ENCODE assay signal across 15 cellular contexts in the genomic region with DNA sequence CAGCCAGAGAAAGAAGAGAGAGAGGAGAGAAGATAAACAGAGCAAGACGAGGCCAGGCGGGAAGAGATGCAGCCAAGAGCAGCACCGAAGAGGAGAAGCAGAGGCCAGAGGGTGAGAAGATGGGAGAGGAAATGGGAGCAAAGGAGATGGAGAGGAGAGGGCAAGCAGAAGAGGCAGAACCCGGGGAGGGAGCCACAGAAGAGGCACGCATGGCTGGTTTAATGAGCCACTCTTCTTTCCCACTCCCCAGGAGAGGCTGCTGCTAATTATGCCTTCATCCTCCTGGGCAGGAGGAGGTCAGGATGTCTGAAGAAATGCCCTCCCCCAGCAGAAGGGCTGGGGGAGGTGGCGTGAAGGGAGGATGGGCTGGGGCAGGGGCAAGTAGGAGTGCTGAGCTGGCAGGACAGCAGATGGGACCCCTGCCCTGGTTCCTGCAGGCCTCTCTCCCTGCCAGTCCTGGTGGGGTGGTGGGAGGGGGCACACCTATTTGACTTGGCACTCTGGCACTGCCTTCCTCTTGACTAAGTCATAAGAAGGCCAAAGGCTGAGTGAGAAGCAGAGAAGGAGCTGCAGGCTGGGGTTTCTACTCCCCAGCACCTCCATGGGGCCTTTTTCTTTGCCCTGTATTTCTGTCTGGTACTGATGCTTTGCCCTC. TPM values are rescaled to one million over a fixed set of nuclear protein-coding genes. Genes with fewer than 3 reads are reported as not detected.
DNase-seq lines count a peak whose midpoint lies in the region; ATAC-seq and TF ChIP-seq lines count a peak whose summit lies in the region.
"Had no signal": no experiment of that assay in that cellular context is flagged by ENCODE, and none has a peak within 500 bp of the region (broad histone marks: within the 10 kb centered on the region; RNA-seq: fewer than 3 reads in every experiment).

No MANE protein-coding gene starts in this region.

- TF ChIP-seq CTCF in HEK293 (tag by site-specific recombination; IDR thresholded peaks at IDR 0.05) (no peak), stomach (IDR thresholded peaks at IDR 0.05) (no peak), spleen (IDR thresholded peaks at IDR 0.05 in 8 of 11, conservative IDR thresholded peaks at IDR 0.05 in 3 of 11) (no peak)

- TF ChIP-seq POLR2A in stomach (IDR thresholded peaks at IDR 0.05) (no peak), spleen (IDR thresholded peaks at IDR 0.05) (no peak)

- H3K27me3 ChIP-seq in adipocyte (replicated peaks; ENCODE audit: control insufficient read depth, insufficient read depth, low read length) (no peaks in the 10 kb centered on the region), stomach (no peaks in the 10 kb centered on the region), spleen (replicated peaks in 1 of 7) (peaks cover 0 to 5% (median 0%) of the 10 kb centered on the region in 7 donors)
- H3K27me3 ChIP-seq: hepatocyte had no signal

- POLR2A ChIA-PET in HEK293 (lab: Yijun Ruan, JAX), result no interaction called here

- H3K4me1 ChIP-seq in HEK293 (ENCODE audit: control insufficient read depth, insufficient read depth, low read length), result peaks cover 3% of the 10 kb centered on the region; the same call in 1 of the 2 replicates
- peaks cover 75% of the 10 kb centered on the region for H3K4me1 ChIP-seq in adipocyte (ENCODE audit: control insufficient read depth, insufficient read depth, low read length)
- peaks cover 16 to 54% (median 34%) of the 10 kb centered on the region in 4 donors for H3K4me1 ChIP-seq in stomach
- H3K4me1 ChIP-seq in spleen, result peaks cover 0 to 35% (median 11%) of the 10 kb centered on the region in 6 donors

- H3K27ac ChIP-seq in HEK293 (ENCODE audit: extremely low read depth, low read depth, low read length), result no peak overlapping the region
- peak overlapping the region; percentile 10 to 64 (median 39) for H3K27ac ChIP-seq in stomach
- peak overlapping the region in 4 of 8 donors; percentile 29 to 67 (median 52) for H3K27ac ChIP-seq in spleen
- H3K27ac ChIP-seq: hepatocyte had no signal

- WGBS in stomach, 5 donors, result 61 to 76% (median 66%) methylated on average over 6 of the region's 6 CpGs
- WGBS in spleen, 5 donors, result 66 to 85% (median 80%) methylated on average over 6 of the region's 6 CpGs

- H3K9me3 ChIP-seq in HEK293 (ENCODE audit: control insufficient read depth, insufficient read depth, low read depth, low read length) (no peaks in the 10 kb centered on the region), adipocyte (ENCODE audit: control insufficient read depth, low read length) (no peaks in the 10 kb centered on the region), stomach (no peaks in the 10 kb centered on the region), spleen (no peaks in the 10 kb centered on the region)
- H3K9me3 ChIP-seq: prostate gland had no signal

- intact Hi-C loops in stomach (cut with DNase I; ENCODE audit: low total_unique reads) (no loop called here), spleen (cut with DNase I; ENCODE audit: low total_unique reads) (no loop called here)

- H3K9ac ChIP-seq in adipocyte (ENCODE audit: low read length), result peak overlapping the region; percentile 45

- H3K4me3 ChIP-seq in HEK293 (ENCODE audit: low read depth, low read length) (no peak overlapping the region), adipocyte (ENCODE audit: low read length) (no peak overlapping the region), stomach (no peak overlapping the region), spleen (no peak overlapping the region)
- H3K4me3 ChIP-seq: hepatocyte, K562, prostate gland had no signal

- no peak for ATAC-seq in GM21390 (IDR thresholded peaks at IDR 0.05; ENCODE audit: unreplicated experiment)
- ATAC-seq: K562 had no signal

- CTCF ChIA-PET in HEK293 (lab: Yijun Ruan, JAX), result interaction anchor here (0.5 to 4.9 kb wide), 5 partner anchors 9 to 172 kb away, joined by 3 to 27 read pairs (median 7); no protein-coding TSS in a partner anchor

- DNase-seq in adipocyte (ENCODE audit: low read depth), result no peak
- peak; percentile 89 for DNase-seq in left kidney (ENCODE audit: low read depth, low spot score)
- no peak for DNase-seq in stomach
- no peak for DNase-seq in stimulated activated CD4-positive, alpha-beta T cell treated with anti-CD3 and anti-CD28 coated beads, Interleukin-2, amount 100 ng/mL, for 48 hours
- no peak for DNase-seq in NCI-H2171 (lab: John Stamatoyannopoulos, UW)
- no peak for DNase-seq in spleen
- DNase-seq: activated CD4-positive, alpha-beta T cell treated with anti-CD3 and anti-CD28 coated beads for 48 hours; CD4-positive, CD25-positive, alpha-beta regulatory T cell; stimulated activated CD4-positive, alpha-beta T cell treated with anti-CD3 and anti-CD28 coated beads, Interleukin-4, amount 100 ng/mL, for 24 hours; stimulated activated naive CD4-positive, alpha-beta T cell had no signal

- H3K36me3 ChIP-seq in HEK293 (ENCODE audit: control insufficient read depth in 2 of 2, insufficient read depth in 1 of 2, low read length in 2 of 2), result peaks cover 0 to 1% of the 10 kb centered on the region in 2 experiments; a peak in 1 of 3 replicates
- H3K36me3 ChIP-seq in adipocyte (ENCODE audit: control insufficient read depth, insufficient read depth, low read length, severe bottlenecking), result peaks cover 21% of the 10 kb centered on the region
- H3K36me3 ChIP-seq in stomach, result peaks cover 0 to 1% (median 0%) of the 10 kb centered on the region in 4 donors
- H3K36me3 ChIP-seq in spleen, result no peaks in the 10 kb centered on the region
- H3K36me3 ChIP-seq: prostate gland had no signal

- no peak for TF ChIP-seq EP300 in stomach (IDR thresholded peaks at IDR 0.05)

TF ChIP-seq in HEK293, 187 proteins besides CTCF, POLR2A, EP300 and RAD21 (continues in another document):
- TF ChIP-seq ZBTB17 (tag by site-specific recombination; IDR thresholded peaks at IDR 0.05) (peak; percentile 75), GLIS1 (tag by site-specific recombination; IDR thresholded peaks at IDR 0.05) (peak; percentile 95), ZNF600 (tag by site-specific recombination; IDR thresholded peaks at IDR 0.05) (peak; percentile 9; the same call in 1 of the 2 replicates), WT1 (tag by site-specific recombination; IDR thresholded peaks at IDR 0.05) (peak; percentile 47), MYNN (tag by site-specific recombination; IDR thresholded peaks at IDR 0.05; ENCODE audit: borderline replicate concordance) (no peak), IKZF3 (tag by site-specific recombination; IDR thresholded peaks at IDR 0.05) (0 out of 2 replicates have a peak, but pooled peaks have one; percentile 12), ZNF423 (tag by site-specific recombination; IDR thresholded peaks at IDR 0.05) (no peak), ZNF335 (tag by site-specific recombination; conservative IDR thresholded peaks at IDR 0.05) (no peak), ZNF174 (tag by site-specific recombination; IDR thresholded peaks at IDR 0.05) (no peak), ZNF639 (tag by site-specific recombination; IDR thresholded peaks at IDR 0.05) (no peak), OSR2 (tag by site-specific recombination; IDR thresholded peaks at IDR 0.05) (peak; percentile 61), ZNF366 (tag by site-specific recombination; conservative IDR thresholded peaks at IDR 0.05) (no peak), SP7 (tag by site-specific recombination; IDR thresholded peaks at IDR 0.05) (peak; percentile 62)
- TF ChIP-seq, protein P1, sequence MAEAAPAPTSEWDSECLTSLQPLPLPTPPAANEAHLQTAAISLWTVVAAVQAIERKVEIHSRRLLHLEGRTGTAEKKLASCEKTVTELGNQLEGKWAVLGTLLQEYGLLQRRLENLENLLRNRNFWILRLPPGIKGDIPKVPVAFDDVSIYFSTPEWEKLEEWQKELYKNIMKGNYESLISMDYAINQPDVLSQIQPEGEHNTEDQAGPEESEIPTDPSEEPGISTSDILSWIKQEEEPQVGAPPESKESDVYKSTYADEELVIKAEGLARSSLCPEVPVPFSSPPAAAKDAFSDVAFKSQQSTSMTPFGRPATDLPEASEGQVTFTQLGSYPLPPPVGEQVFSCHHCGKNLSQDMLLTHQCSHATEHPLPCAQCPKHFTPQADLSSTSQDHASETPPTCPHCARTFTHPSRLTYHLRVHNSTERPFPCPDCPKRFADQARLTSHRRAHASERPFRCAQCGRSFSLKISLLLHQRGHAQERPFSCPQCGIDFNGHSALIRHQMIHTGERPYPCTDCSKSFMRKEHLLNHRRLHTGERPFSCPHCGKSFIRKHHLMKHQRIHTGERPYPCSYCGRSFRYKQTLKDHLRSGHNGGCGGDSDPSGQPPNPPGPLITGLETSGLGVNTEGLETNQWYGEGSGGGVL (tag by site-specific recombination; IDR thresholded peaks at IDR 0.05), result peak; percentile 61
- TF ChIP-seq, protein P2, sequence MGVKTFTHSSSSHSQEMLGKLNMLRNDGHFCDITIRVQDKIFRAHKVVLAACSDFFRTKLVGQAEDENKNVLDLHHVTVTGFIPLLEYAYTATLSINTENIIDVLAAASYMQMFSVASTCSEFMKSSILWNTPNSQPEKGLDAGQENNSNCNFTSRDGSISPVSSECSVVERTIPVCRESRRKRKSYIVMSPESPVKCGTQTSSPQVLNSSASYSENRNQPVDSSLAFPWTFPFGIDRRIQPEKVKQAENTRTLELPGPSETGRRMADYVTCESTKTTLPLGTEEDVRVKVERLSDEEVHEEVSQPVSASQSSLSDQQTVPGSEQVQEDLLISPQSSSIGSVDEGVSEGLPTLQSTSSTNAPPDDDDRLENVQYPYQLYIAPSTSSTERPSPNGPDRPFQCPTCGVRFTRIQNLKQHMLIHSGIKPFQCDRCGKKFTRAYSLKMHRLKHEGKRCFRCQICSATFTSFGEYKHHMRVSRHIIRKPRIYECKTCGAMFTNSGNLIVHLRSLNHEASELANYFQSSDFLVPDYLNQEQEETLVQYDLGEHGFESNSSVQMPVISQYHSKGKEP (tag by site-specific recombination; IDR thresholded peaks at IDR 0.05), result peak; percentile 96

RNA-seq across cellular contexts. Expression of gene KIRREL1, which starts 32.3 kb away (rescaled TPM):
- total RNA-seq in stomach (10 to 100 TPM in 3 of 5 donors, 1 to 10 TPM in 2; 3.2 to 27.9 (median 10.7) TPM), spleen (10 to 100 TPM; 14.0 to 50.9 (median 24.5) TPM)
- polyA plus RNA-seq in stomach (1 to 10 TPM; 2.8 to 4.3 (median 4.0) TPM), spleen (1 to 10 TPM; 1.4 to 3.9 (median 1.7) TPM)
- total RNA-seq: CD4-positive, CD25-positive, alpha-beta regulatory T cell had no signal
- polyA plus RNA-seq: CD4-positive, CD25-positive, alpha-beta regulatory T cell had no signal
